In the genomic region with DNA sequence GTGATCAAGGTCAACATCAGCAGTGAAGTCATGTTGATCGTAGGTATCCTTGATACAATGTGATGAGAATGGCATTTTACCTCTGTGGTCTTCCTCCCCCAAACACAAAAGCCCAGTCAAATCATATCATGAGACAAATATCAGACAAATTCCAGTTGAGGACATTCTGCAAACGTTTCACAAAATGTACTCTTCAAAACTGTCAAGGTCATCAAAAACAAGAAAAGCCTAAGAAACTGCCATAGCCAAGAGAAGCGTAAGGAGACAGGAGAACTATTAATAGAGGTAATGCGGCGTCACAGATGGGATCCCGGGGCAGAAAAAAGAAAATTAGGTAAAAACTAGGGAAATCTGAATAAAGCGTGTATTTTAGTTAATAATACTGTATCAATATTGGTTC, we compare ENCODE assay signal across 2 cellular contexts.
A peak's percentile ranks its signal among the peaks of the same experiment; 100 is the strongest.
TF ChIP-seq lines count a peak whose summit lies in the region.

No MANE protein-coding gene starts in this region.

TF ChIP-seq in A549, 52 proteins besides CTCF, POLR2A, EP300 and RAD21:
- TF ChIP-seq JUN (IDR thresholded peaks at IDR 0.05): no peak
- peak; percentile 76 for TF ChIP-seq MAFK (IDR thresholded peaks at IDR 0.05; ENCODE audit: partially characterized antibody)

TF ChIP-seq in IMR-90, 13 proteins besides CTCF, POLR2A, EP300 and RAD21:
- TF ChIP-seq NFE2L2 (IDR thresholded peaks at IDR 0.05; ENCODE audit: low read depth, low read length) (no peak), ELK1 (IDR thresholded peaks at IDR 0.05; ENCODE audit: borderline replicate concordance, low read depth, low read length) (no peak), MXI1 (IDR thresholded peaks at IDR 0.05; ENCODE audit: borderline replicate concordance, low read depth, low read length) (no peak), MAFK (IDR thresholded peaks at IDR 0.05; ENCODE audit: low read depth, low read length) (peak; percentile 80)
